Comparison of ENCODE assay signal across 1 cellular context in genomic region chr9:98241357-98242104, GRCh38.
TF ChIP-seq lines count a peak whose summit lies in the region.

No MANE protein-coding gene starts in this region.

TF ChIP-seq in HepG2, 621 proteins besides CTCF, POLR2A, EP300 and RAD21:
- TF ChIP-seq MTF2 (CRISPR knock-in tag; IDR thresholded peaks at IDR 0.05; ENCODE audit: borderline replicate concordance) (no peak), ZSCAN31 (CRISPR knock-in tag; IDR thresholded peaks at IDR 0.05; ENCODE audit: low read depth) (no peak), ZNF335 (CRISPR knock-in tag; IDR thresholded peaks at IDR 0.05) (no peak), TEF (CRISPR knock-in tag; IDR thresholded peaks at IDR 0.05) (no peak), TRAFD1 (CRISPR knock-in tag; IDR thresholded peaks at IDR 0.05; ENCODE audit: borderline replicate concordance) (no peak), ZSCAN22 (CRISPR knock-in tag; IDR thresholded peaks at IDR 0.05) (no peak), ZNF33A (CRISPR knock-in tag; IDR thresholded peaks at IDR 0.05; ENCODE audit: borderline replicate concordance) (no peak), STAT6 (CRISPR knock-in tag; IDR thresholded peaks at IDR 0.05; ENCODE audit: borderline replicate concordance) (no peak)
